In genomic region chr13:77328819-77329132, GRCh38 we compare ENCODE assay signal across 8 cellular contexts. TPM values are rescaled to one million over a fixed set of nuclear protein-coding genes. Genes with fewer than 3 reads are reported as not detected.
A peak's percentile ranks its signal among the peaks of the same experiment; 100 is the strongest.
DNase-seq lines count a peak whose midpoint lies in the region; ATAC-seq, FAIRE-seq and TF ChIP-seq lines count a peak whose summit lies in the region.

No MANE protein-coding gene starts in this region.

- H3K36me3 ChIP-seq in BJ (ENCODE audit: control insufficient read depth, insufficient read depth, low read length) (no peaks in the 10 kb centered on the region), neuron (ENCODE audit: insufficient read depth, low read length) (no peaks in the 10 kb centered on the region)

- TF ChIP-seq CTCF in BJ (IDR thresholded peaks at IDR 0.05; ENCODE audit: insufficient read depth, low read depth, low read length) (no peak), chondrocyte (IDR thresholded peaks at IDR 0.05) (no peak), D721Med (IDR thresholded peaks at IDR 0.05; ENCODE audit: insufficient read depth, missing control alignments) (no peak)

- H3K9me3 Mint-ChIP-seq in chondrocyte (ENCODE audit: low read depth) = no peaks in the 10 kb centered on the region

- peak overlapping the region; percentile 96 for H3K4me3 Mint-ChIP-seq in chondrocyte (ENCODE audit: unreplicated experiment)

- H3K4me1 ChIP-seq in neuron (ENCODE audit: insufficient read depth, low read length) = peaks cover 27% of the 10 kb centered on the region

- H3K4me1 Mint-ChIP-seq in chondrocyte (ENCODE audit: low read depth) = peaks cover 47% of the 10 kb centered on the region

- peak overlapping the region; percentile 98 for H2AFZ ChIP-seq in neuron (ENCODE audit: low read depth, low read length)

- POLR2A ChIA-PET in BJ (lab: Charles Lee) = no interaction called here

- H3K9me3 ChIP-seq in neuron (ENCODE audit: low read length) = no peaks in the 10 kb centered on the region

- no peaks in the 10 kb centered on the region for H3K36me3 Mint-ChIP-seq in chondrocyte (ENCODE audit: low read depth)

- H3K27me3 ChIP-seq in BJ (ENCODE audit: control insufficient read depth, insufficient read depth, low read length) (no peaks in the 10 kb centered on the region), neuron (ENCODE audit: insufficient read depth, low read length) (peaks cover 3% of the 10 kb centered on the region)

- CTCF ChIA-PET in BJ (lab: Yijun Ruan, JAX) = interaction anchor here (2.1 kb wide), 1 partner anchor 149 kb away, joined by 6 read pairs; no protein-coding TSS in a partner anchor

- H3K27ac Mint-ChIP-seq in chondrocyte (ENCODE audit: unreplicated experiment) = peak overlapping the region; percentile 85

- no peaks in the 10 kb centered on the region for H3K27me3 Mint-ChIP-seq in chondrocyte (ENCODE audit: low read depth)

- ATAC-seq in GM19467 (IDR thresholded peaks at IDR 0.05; ENCODE audit: unreplicated experiment) = peak; percentile 1
- peak; percentile 2 for ATAC-seq in HG03565 (IDR thresholded peaks at IDR 0.05; ENCODE audit: unreplicated experiment)

- H3K4me3 ChIP-seq in BJ (ENCODE audit: low read depth, low read length) (peak overlapping the region; percentile 57), neuron (ENCODE audit: low read length) (peak overlapping the region; percentile 83)

- no peak for FAIRE-seq in D721Med (lab: Jason Lieb, UNC)

- DNase-seq in BJ (ENCODE audit: low read depth) = no peak
- no peak for DNase-seq in chondrocyte (ENCODE audit: low spot score)
- DNase-seq in NAMALWA (ENCODE audit: low spot score) = no peak
- no peak for DNase-seq in stimulated activated naive CD4-positive, alpha-beta T cell treated with Interleukin-2 at 50 U/mL for 16 hours (lab: John Stamatoyannopoulos, UW)
- no peak for DNase-seq in D721Med (ENCODE audit: insufficient read length, low spot score)

RNA-seq across cellular contexts. Expression of gene MYCBP2, which starts 1.9 kb away (rescaled TPM):
- 22.9 and 37.6 TPM in 2 replicates for polyA plus RNA-seq in BJ (2011; rRNA removed)
- polyA minus RNA-seq in BJ (2011; rRNA and poly(A)+ RNA removed) = 60.9 and 75.8 TPM in 2 replicates
- 59.5 to 86.7 TPM (median 60.2 TPM) in 3 replicates for total RNA-seq in chondrocyte
